In the genomic region with DNA sequence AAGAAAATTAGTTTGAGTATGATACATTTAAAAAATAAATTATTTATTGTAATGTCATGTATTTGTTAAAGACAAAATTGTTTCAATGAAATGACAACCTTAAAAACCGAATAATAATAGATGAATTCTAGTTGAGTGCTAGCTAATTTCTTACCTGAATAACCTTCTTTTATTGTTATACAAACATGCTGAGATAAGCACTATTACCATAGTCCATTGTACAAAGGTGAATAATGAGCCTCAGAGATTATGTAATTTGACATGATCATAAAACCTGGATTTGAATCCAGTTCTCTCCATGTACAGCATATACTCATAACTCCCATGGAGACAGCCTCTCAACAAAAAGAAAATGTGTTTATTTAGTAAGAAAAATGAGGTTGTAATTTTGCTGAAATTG, we compare ENCODE assay signal across 22 cellular contexts.
A peak's percentile ranks its signal among the peaks of the same experiment; 100 is the strongest.
DNase-seq lines count a peak whose midpoint lies in the region; ATAC-seq, FAIRE-seq and TF ChIP-seq lines count a peak whose summit lies in the region.
"Had no signal": no experiment of that assay in that cellular context is flagged by ENCODE, and none has a peak within 500 bp of the region (broad histone marks: within the 10 kb centered on the region; RNA-seq: fewer than 3 reads in every experiment).

No MANE protein-coding gene starts in this region.

- H2AK5ac ChIP-seq in IMR-90 (ENCODE audit: low read depth, low read length) = no peak overlapping the region

- intact Hi-C loops in IMR-90 (cut with micrococcal nuclease) = no loop called here

- no peak overlapping the region for H3K4ac ChIP-seq in IMR-90 (ENCODE audit: low read depth, low read length)

- no peak overlapping the region for H3K4me2 ChIP-seq in A549
- H3K4me2 ChIP-seq in IMR-90 (ENCODE audit: low read depth, low read length) = no peak overlapping the region
- H3K4me2 ChIP-seq in Karpas-422 (ENCODE audit: low read depth, low read length, poor library complexity, severe bottlenecking) = no peak overlapping the region
- H3K4me2 ChIP-seq: BLaER1 had no signal

- H3K14ac ChIP-seq in IMR-90 (replicated peaks; ENCODE audit: low read depth, low read length) = no peak overlapping the region

- H4K8ac ChIP-seq in IMR-90 (ENCODE audit: low read depth in 2 of 2, low read length in 2 of 2) = no peak overlapping the region

- dilution Hi-C loops in IMR-90 (cut with HindIII; ENCODE audit: low sequenced_read_pairs, unreplicated experiment) = no loop called here

- no TSS peak for BruUV-seq in IMR-90 (replicated peaks; lab: Mats Ljungman, UMichigan)

- H3K27ac ChIP-seq in A549 (no peak overlapping the region), IMR-90 (ENCODE audit: insufficient read depth, low read length) (no peak overlapping the region), upper lobe of left lung (no peak overlapping the region), Karpas-422 (ENCODE audit: low read length) (no peak overlapping the region)
- H3K27ac ChIP-seq: 22Rv1, BLaER1 had no signal

- H4K20me1 ChIP-seq in IMR-90 (ENCODE audit: insufficient read depth, low read length) (no peaks in the 10 kb centered on the region), Karpas-422 (ENCODE audit: insufficient read depth, low read depth, low read length) (no peaks in the 10 kb centered on the region)
- H4K20me1 ChIP-seq: BLaER1 had no signal

- TF ChIP-seq CTCF in A549 (IDR thresholded peaks at IDR 0.05) (no peak), IMR-90 (conservative IDR thresholded peaks at IDR 0.05; ENCODE audit: low read depth, low read length) (no peak), upper lobe of left lung (IDR thresholded peaks at IDR 0.05) (no peak)

- no peaks in the 10 kb centered on the region for H3K9me1 ChIP-seq in IMR-90 (ENCODE audit: insufficient read depth, low read length)

- TF ChIP-seq POLR2A in A549 (IDR thresholded peaks at IDR 0.05; ENCODE audit: low read length) (no peak), IMR-90 (IDR thresholded peaks at IDR 0.05; ENCODE audit: low read depth, low read length) (no peak), upper lobe of left lung (IDR thresholded peaks at IDR 0.05) (no peak)

- 0% methylated on average over 1 of the region's 1 CpG for WGBS in A549 (ENCODE audit: missing lambda C conversion rate)
- no CpG with 5 or more reads among the region's 1 CpG for WGBS in IMR-90 (ENCODE audit: extremely low coverage in 2 of 2, insufficient read length in 1 of 2), 2 experiments
- 68 to 79% methylated on average over 1 of the region's 1 CpG for WGBS in upper lobe of left lung, 2 donors

- no peak overlapping the region for H3K23ac ChIP-seq in IMR-90 (ENCODE audit: low read depth, low read length)

- H3K9me3 ChIP-seq in A549 (no peaks in the 10 kb centered on the region), IMR-90 (ENCODE audit: control insufficient read depth, insufficient read depth, low read length) (no peaks in the 10 kb centered on the region), upper lobe of left lung (no peaks in the 10 kb centered on the region), Karpas-422 (ENCODE audit: low read length) (peaks cover 3% of the 10 kb centered on the region; the same call in 1 of the 2 replicates)
- H3K9me3 ChIP-seq: BE2C, BLaER1 had no signal

- DNase-seq in NCI-H748 (lab: John Stamatoyannopoulos, UW; ENCODE audit: unreplicated experiment) (peak; percentile 0), NCI-H748 treated with DMSO at 0.1 percent for 48 hours (lab: John Stamatoyannopoulos, UW) (no peak), A549 (ENCODE audit: low read depth in 1 of 2, low spot score in 1 of 2) (no peak), IMR-90 (no peak), NCI-H526 (lab: John Stamatoyannopoulos, UW) (no peak), upper lobe of left lung (no peak), Karpas-422 (no peak)
- DNase-seq: ACHN; BE2C; C1 segment of cervical spinal cord; CD4-positive, alpha-beta memory T cell; CD4-positive, CD25-positive, alpha-beta regulatory T cell; CD8-positive, alpha-beta memory T cell; COR-L47; DMS79 treated with DMSO at 0.1 percent for 48 hours; GF-D8 had no signal

- no peaks in the 10 kb centered on the region for H3K4me1 ChIP-seq in A549
- H3K4me1 ChIP-seq in IMR-90 (ENCODE audit: control insufficient read depth, insufficient read depth, low read length) = no peaks in the 10 kb centered on the region
- H3K4me1 ChIP-seq in upper lobe of left lung = no peaks in the 10 kb centered on the region
- H3K4me1 ChIP-seq in Karpas-422 (ENCODE audit: low read length) = no peaks in the 10 kb centered on the region
- H3K4me1 ChIP-seq: BE2C, BLaER1 had no signal

- H3K9ac ChIP-seq in IMR-90 (ENCODE audit: low read depth, low read length) = no peak overlapping the region
- H3K9ac ChIP-seq in Karpas-422 (ENCODE audit: low read length) = no peak overlapping the region
- H3K9ac ChIP-seq: BLaER1 had no signal

- FAIRE-seq in A549 (lab: Jason Lieb, UNC) = peak; percentile 28
- peak; percentile 80 for FAIRE-seq in colon (lab: Jason Lieb, UNC)
- FAIRE-seq: G401.6, GM12891, GM18507 had no signal

- no peak overlapping the region for H2AK9ac ChIP-seq in IMR-90 (replicated peaks; ENCODE audit: low read depth, low read length, poor library complexity)

- H3K36me3 ChIP-seq in IMR-90 (ENCODE audit: control insufficient read depth, insufficient read depth, low read length) (no peaks in the 10 kb centered on the region), upper lobe of left lung (no peaks in the 10 kb centered on the region), Karpas-422 (ENCODE audit: insufficient read depth, low read length) (no peaks in the 10 kb centered on the region)
- H3K36me3 ChIP-seq: BE2C, BLaER1 had no signal

- ATAC-seq in A549 = no peak
- ATAC-seq in IMR-90 (ENCODE audit: low read depth) = no peak
- ATAC-seq in upper lobe of left lung (ENCODE audit: low FRiP score in 2 of 2) = no peak

- H3K18ac ChIP-seq in IMR-90 (ENCODE audit: low read depth, low read length) = no peak overlapping the region

- H4K5ac ChIP-seq in IMR-90 (ENCODE audit: low read depth, low read length) = no peak overlapping the region

- no peaks in the 10 kb centered on the region for H3K9me2 ChIP-seq in Karpas-422 (replicated peaks; ENCODE audit: insufficient read depth, low read length)

- H3K79me2 ChIP-seq in Karpas-422 (ENCODE audit: low read length) = no peaks in the 10 kb centered on the region

- H3K79me1 ChIP-seq in IMR-90 (ENCODE audit: low read depth in 1 of 2, low read length in 2 of 2) = no peaks in the 10 kb centered on the region

- no peak overlapping the region for H2BK120ac ChIP-seq in IMR-90 (ENCODE audit: low read depth, low read length)

- no peak overlapping the region for H2BK5ac ChIP-seq in IMR-90 (ENCODE audit: low read depth, low read length, poor library complexity, severe bottlenecking)

- no peak overlapping the region for H2BK20ac ChIP-seq in IMR-90 (ENCODE audit: low read depth, low read length)

- CTCF ChIA-PET in A549 (lab: Yijun Ruan, JAX) (no interaction called here), IMR-90 (lab: Yijun Ruan, JAX) (no interaction called here)

- TF ChIP-seq RAD21 in A549 (conservative IDR thresholded peaks at IDR 0.05 in 1 of 2, IDR thresholded peaks at IDR 0.05 in 1 of 2) = no peak
- TF ChIP-seq RAD21 in IMR-90 (IDR thresholded peaks at IDR 0.05; ENCODE audit: low read length) = no peak

- in situ Hi-C loops in IMR-90 (cut with MboI; ENCODE audit: low sequenced_read_pairs) = no loop called here

- no peak overlapping the region for H3K56ac ChIP-seq in IMR-90 (ENCODE audit: extremely low read depth, insufficient read depth, low read length)

- H3K4me3 ChIP-seq in A549 (no peak overlapping the region), IMR-90 (ENCODE audit: insufficient read depth, low read depth, low read length) (no peak overlapping the region), upper lobe of left lung (no peak overlapping the region), Karpas-422 (ENCODE audit: low read length) (no peak overlapping the region)
- H3K4me3 ChIP-seq: BLaER1 had no signal

- no peak overlapping the region for H4K91ac ChIP-seq in IMR-90 (ENCODE audit: insufficient read depth, low read depth, low read length)

- POLR2A ChIA-PET in A549 (lab: Yijun Ruan, JAX) = no interaction called here
- POLR2A ChIA-PET in IMR-90 (lab: Charles Lee; ENCODE audit: unreplicated experiment) = no interaction called here

- H2BK15ac ChIP-seq in IMR-90 (ENCODE audit: low read depth, low read length) = no peak overlapping the region

- H3K27me3 ChIP-seq in IMR-90 (ENCODE audit: control insufficient read depth, insufficient read depth, low read length) (no peaks in the 10 kb centered on the region), upper lobe of left lung (no peaks in the 10 kb centered on the region), Karpas-422 (ENCODE audit: low read length) (no peaks in the 10 kb centered on the region)
- H3K27me3 ChIP-seq: BE2C had no signal

- no peak overlapping the region for H2AFZ ChIP-seq in IMR-90 (replicated peaks; ENCODE audit: low read length, poor library complexity)
- no peak overlapping the region for H2AFZ ChIP-seq in Karpas-422 (ENCODE audit: low read length)

- TF ChIP-seq EP300 in A549 (IDR thresholded peaks at IDR 0.05) = no peak
- TF ChIP-seq EP300 in upper lobe of left lung (IDR thresholded peaks at IDR 0.05) = no peak

TF ChIP-seq in A549, 52 proteins besides CTCF, POLR2A, EP300 and RAD21:
- peak; percentile 66 for TF ChIP-seq MAFK (IDR thresholded peaks at IDR 0.05; ENCODE audit: partially characterized antibody)
- TF ChIP-seq CBX8 (IDR thresholded peaks at IDR 0.05) = no peak

TF ChIP-seq in IMR-90, 13 proteins besides CTCF, POLR2A, EP300 and RAD21:
- TF ChIP-seq MXI1 (IDR thresholded peaks at IDR 0.05; ENCODE audit: borderline replicate concordance, low read depth, low read length) = no peak
- no peak for TF ChIP-seq CHD1 (IDR thresholded peaks at IDR 0.05; ENCODE audit: low read depth, low read length)
- TF ChIP-seq BHLHE40 (IDR thresholded peaks at IDR 0.05; ENCODE audit: low read depth, low read length) = no peak
- TF ChIP-seq MAFK (IDR thresholded peaks at IDR 0.05; ENCODE audit: low read depth, low read length) = peak; percentile 73
- TF ChIP-seq MAZ (IDR thresholded peaks at IDR 0.05; ENCODE audit: borderline replicate concordance, low read depth, low read length) = no peak
- no peak for TF ChIP-seq CEBPB (IDR thresholded peaks at IDR 0.05; ENCODE audit: low read depth, low read length)
- TF ChIP-seq SMC3 (IDR thresholded peaks at IDR 0.05; ENCODE audit: low read depth, low read length) = no peak
- TF ChIP-seq RFX5 (IDR thresholded peaks at IDR 0.05; ENCODE audit: low read depth, low read length) = no peak
